8 cellular contexts compared by ENCODE assay signal in genomic region chr1:207335695-207336363, GRCh38. TPM values are rescaled to one million over a fixed set of nuclear protein-coding genes. Genes with fewer than 3 reads are reported as not detected.
DNase-seq lines count a peak whose midpoint lies in the region; ATAC-seq and TF ChIP-seq lines count a peak whose summit lies in the region.

No MANE protein-coding gene starts in this region.

- CTCF ChIA-PET in T-cell (lab: Charles Lee), result interaction anchor here in 1 of 2 donors (0.6 to 3.5 kb wide), 5 partner anchors 10 to 252 kb away, joined by 3 to 36 read pairs (median 4); partner anchors contain the start of gene CD55

- ATAC-seq in GM18867 (IDR thresholded peaks at IDR 0.05; ENCODE audit: unreplicated experiment) (peak; percentile 69), HG03039 (IDR thresholded peaks at IDR 0.05; ENCODE audit: unreplicated experiment) (peak; percentile 45), T-cell (replicated peaks in 1 of 4) (peak; percentile 32 to 46 (median 44)), left lobe of liver (peak; percentile 72)

- H3K27me3 Mint-ChIP-seq in T-cell (no peaks in the 10 kb centered on the region), progenitor cell of endocrine pancreas (no peaks in the 10 kb centered on the region), chondrocyte (ENCODE audit: low read depth) (peaks cover 16% of the 10 kb centered on the region)

- peak overlapping the region; percentile 84 to 88 for H3K27ac Mint-ChIP-seq in T-cell
- no peak overlapping the region for H3K27ac Mint-ChIP-seq in progenitor cell of endocrine pancreas
- no peak overlapping the region for H3K27ac Mint-ChIP-seq in chondrocyte (ENCODE audit: unreplicated experiment)

- peaks cover 80% of the 10 kb centered on the region for H3K36me3 Mint-ChIP-seq in T-cell
- H3K36me3 Mint-ChIP-seq in progenitor cell of endocrine pancreas (ENCODE audit: insufficient read depth), result peaks cover 24% of the 10 kb centered on the region
- H3K36me3 Mint-ChIP-seq in chondrocyte (ENCODE audit: low read depth), result peaks cover 5% of the 10 kb centered on the region

- peaks cover 8 to 19% (median 15%) of the 10 kb centered on the region in 3 donors for H3K9me3 Mint-ChIP-seq in T-cell
- peaks cover 15% of the 10 kb centered on the region for H3K9me3 Mint-ChIP-seq in progenitor cell of endocrine pancreas (ENCODE audit: low read depth)
- H3K9me3 Mint-ChIP-seq in chondrocyte (ENCODE audit: low read depth), result peaks cover 16% of the 10 kb centered on the region

- DNase-seq in AG08395 (ENCODE audit: low spot score) (peak; percentile 5), T-cell (peak in 2 of 34 experiments; percentile 24 to 28), left lobe of liver (ENCODE audit: low spot score) (no peak), progenitor cell of endocrine pancreas (ENCODE audit: low spot score, unreplicated experiment) (no peak), chondrocyte (ENCODE audit: low spot score) (no peak), HPDE6-E6E7 (ENCODE audit: extremely low spot score) (no peak)

- peak overlapping the region; percentile 32 to 57 (median 53) for H3K4me3 Mint-ChIP-seq in T-cell
- no peak overlapping the region for H3K4me3 Mint-ChIP-seq in progenitor cell of endocrine pancreas (ENCODE audit: low read depth)
- no peak overlapping the region for H3K4me3 Mint-ChIP-seq in chondrocyte (ENCODE audit: unreplicated experiment)

- H3K4me1 Mint-ChIP-seq in T-cell (peaks cover 63 to 66% (median 64%) of the 10 kb centered on the region in 3 donors), progenitor cell of endocrine pancreas (ENCODE audit: low read depth) (peaks cover 14% of the 10 kb centered on the region), chondrocyte (ENCODE audit: low read depth) (no peaks in the 10 kb centered on the region)

- POLR2A ChIA-PET in T-cell (lab: Charles Lee), result interaction anchor here (0.7 to 5.1 kb wide), 9 partner anchors 8 to 67 kb away, joined by 3 to 111 read pairs (median 8); partner anchors contain the start of gene CD55 (in 2 of the 2)

- TF ChIP-seq CTCF in progenitor cell of endocrine pancreas (IDR thresholded peaks at IDR 0.05; ENCODE audit: unreplicated experiment) (no peak), chondrocyte (IDR thresholded peaks at IDR 0.05) (no peak)

RNA-seq across cellular contexts. Expression of gene CD55, which starts 14.4 kb away (rescaled TPM):
- total RNA-seq in T-cell, result 100 to 1,000 TPM in 3 of 5 donors, 10 to 100 TPM in 2; 86.2 to 218 (median 117) TPM
- 9.8 TPM for total RNA-seq in left lobe of liver
- total RNA-seq in progenitor cell of endocrine pancreas, result 7.4 and 10.5 TPM in 2 replicates
- 4.7 to 5.3 TPM (median 4.9 TPM) in 3 replicates for total RNA-seq in chondrocyte

Comparison
In these comparisons a context has a peak if more than half of its experiments do, and no peak if none do; other contexts are left out.
1. H3K27ac Mint-ChIP-seq: peak in T-cell (2 of 2); none in progenitor cell of endocrine pancreas (single experiment) and chondrocyte (single experiment).
2. H3K4me3 Mint-ChIP-seq: peak in T-cell (3 of 3); none in progenitor cell of endocrine pancreas (single experiment) and chondrocyte (single experiment).
3. Peak in every context shown above with its lines, with median percentiles within 50 percentile points of each other: ATAC-seq.